23 cellular contexts compared by ENCODE assay signal in genomic region chr6:152221806-152222628, GRCh38.
DNase-seq lines count a peak whose midpoint lies in the region; ATAC-seq and TF ChIP-seq lines count a peak whose summit lies in the region.
"Had no signal": no experiment of that assay in that cellular context is flagged by ENCODE, and none has a peak within 500 bp of the region (broad histone marks: within the 10 kb centered on the region; RNA-seq: fewer than 3 reads in every experiment).

No MANE protein-coding gene starts in this region.

- H3F3A ChIP-seq in neural progenitor cell (ENCODE audit: low read depth) = peaks cover 14% of the 10 kb centered on the region

- H3K27me3 Mint-ChIP-seq in activated naive CD4-positive, alpha-beta T cell treated with anti-CD3 and anti-CD28 coated beads for 36 hours (ENCODE audit: low read depth) = no peaks in the 10 kb centered on the region
- H3K27me3 Mint-ChIP-seq in neural progenitor cell (ENCODE audit: insufficient read depth, low read depth) = no peaks in the 10 kb centered on the region
- no peaks in the 10 kb centered on the region for H3K27me3 Mint-ChIP-seq in CD8-positive, alpha-beta T cell (ENCODE audit: low read depth)
- H3K27me3 Mint-ChIP-seq: activated naive CD8-positive, alpha-beta T cell; activated T-cell treated with anti-CD3 and anti-CD28 coated beads, Interleukin-2, amount 50 U/mL, for 24 hours; T-cell had no signal

- no peak overlapping the region for H3K27ac ChIP-seq in HEK293 (ENCODE audit: extremely low read depth, low read depth, low read length)
- H3K27ac ChIP-seq in mammary epithelial cell (ENCODE audit: insufficient read depth, low read depth, low read length) = no peak overlapping the region
- H3K27ac ChIP-seq in neural progenitor cell = peak overlapping the region; percentile 71
- H3K27ac ChIP-seq in CD8-positive, alpha-beta T cell (ENCODE audit: low read depth, low read length) = no peak overlapping the region
- H3K27ac ChIP-seq: suprapubic skin had no signal

- ATAC-seq in CD8-positive, alpha-beta T cell = no peak
- ATAC-seq: left lobe of liver, mucosa of descending colon, T-cell had no signal

- H3K9me3 ChIP-seq in HEK293 (ENCODE audit: control insufficient read depth, insufficient read depth, low read depth, low read length) (no peaks in the 10 kb centered on the region), mammary epithelial cell (replicated peaks; ENCODE audit: insufficient read depth, low read length) (peaks cover 13% of the 10 kb centered on the region), neural progenitor cell (ENCODE audit: low read depth) (no peaks in the 10 kb centered on the region)
- H3K9me3 ChIP-seq in CD8-positive, alpha-beta T cell (ENCODE audit: low read length) = peaks cover 7% of the 10 kb centered on the region

- dilution Hi-C loops in mammary epithelial cell (cut with HindIII; ENCODE audit: low sequenced_read_pairs) = no loop called here

- in situ Hi-C loops in mammary epithelial cell (cut with MboI; ENCODE audit: low sequenced_read_pairs in 2 of 2) = no loop called here

- H3K9ac ChIP-seq in mammary epithelial cell (ENCODE audit: insufficient read depth, low read length) (no peak overlapping the region), neural progenitor cell (no peak overlapping the region)

- H3K36me3 ChIP-seq in HEK293 (ENCODE audit: control insufficient read depth in 2 of 2, insufficient read depth in 1 of 2, low read length in 2 of 2) (peaks cover 4 to 63% of the 10 kb centered on the region in 2 experiments), mammary epithelial cell (ENCODE audit: insufficient read depth, low read length) (peaks cover 1% of the 10 kb centered on the region), neural progenitor cell (no peaks in the 10 kb centered on the region)
- H3K36me3 ChIP-seq in CD8-positive, alpha-beta T cell (ENCODE audit: insufficient read depth, low read length) = peaks cover 55% of the 10 kb centered on the region

- H2AFZ ChIP-seq in mammary epithelial cell (ENCODE audit: low read depth, low read length) (no peak overlapping the region), neural progenitor cell (replicated peaks) (peak overlapping the region; percentile 43)

- H4K20me1 ChIP-seq in mammary epithelial cell (ENCODE audit: insufficient read depth, low read length) (no peaks in the 10 kb centered on the region), neural progenitor cell (ENCODE audit: low read depth) (no peaks in the 10 kb centered on the region)

- POLR2A ChIA-PET in HEK293 (lab: Yijun Ruan, JAX) (no interaction called here), HEK293T (lab: Yijun Ruan, JAX) (no interaction called here)
- POLR2A ChIA-PET in CD8-positive, alpha-beta T cell (lab: Charles Lee) = no interaction called here

- peaks cover 40% of the 10 kb centered on the region for H3K36me3 Mint-ChIP-seq in activated naive CD4-positive, alpha-beta T cell treated with anti-CD3 and anti-CD28 coated beads for 36 hours (ENCODE audit: low read depth)
- peaks cover 31% of the 10 kb centered on the region for H3K36me3 Mint-ChIP-seq in neural progenitor cell
- H3K36me3 Mint-ChIP-seq in CD8-positive, alpha-beta T cell = peaks cover 82% of the 10 kb centered on the region

- H3K79me2 ChIP-seq in mammary epithelial cell (ENCODE audit: insufficient read depth, low read length) (no peaks in the 10 kb centered on the region), neural progenitor cell (ENCODE audit: low read depth) (no peaks in the 10 kb centered on the region)

- peak; percentile 6 for DNase-seq in activated naive CD4-positive, alpha-beta T cell treated with anti-CD3 and anti-CD28 coated beads for 36 hours
- DNase-seq in activated naive CD4-positive, alpha-beta T cell treated with anti-CD3 and anti-CD28 coated beads, Interleukin-2, amount 50 U/mL, for 16 hours = no peak
- DNase-seq in mammary epithelial cell = peak; percentile 4
- DNase-seq in neural progenitor cell (ENCODE audit: low spot score) = peak; percentile 18
- DNase-seq in RKO (ENCODE audit: low spot score) = no peak
- DNase-seq in HEK293T (ENCODE audit: extremely low spot score) = no peak
- DNase-seq in CD8-positive, alpha-beta T cell = no peak
- DNase-seq: activated CD4-positive, alpha-beta T cell treated with anti-CD3 and anti-CD28 coated beads, Interleukin-2, amount 50 U/mL, for 1 hour; activated T-cell treated with anti-CD3 and anti-CD28 coated beads, Interleukin-2, amount 50 U/mL, for 24 hours; DND-41; dorsolateral prefrontal cortex; Karpas-422; mucosa of descending colon; NCI-H1092 treated with DMSO at 0.1 percent for 48 hours; NCI-H2107; NCI-H69; SHP77 treated with DMSO at 0.1 percent for 48 hours; T-cell had no signal

- H3K4me1 Mint-ChIP-seq in activated naive CD4-positive, alpha-beta T cell treated with anti-CD3 and anti-CD28 coated beads for 36 hours (ENCODE audit: low read depth) = peaks cover 6% of the 10 kb centered on the region
- peaks cover 4% of the 10 kb centered on the region for H3K4me1 Mint-ChIP-seq in neural progenitor cell
- H3K4me1 Mint-ChIP-seq in CD8-positive, alpha-beta T cell (ENCODE audit: low read depth) = no peaks in the 10 kb centered on the region
- H3K4me1 Mint-ChIP-seq: CD14-positive monocyte, T-cell had no signal

- TF ChIP-seq CTCF in HEK293 (tag by site-specific recombination; IDR thresholded peaks at IDR 0.05) (no peak), mammary epithelial cell (conservative IDR thresholded peaks at IDR 0.05 in 1 of 2, IDR thresholded peaks at IDR 0.05 in 1 of 2; ENCODE audit: extremely low read depth in 1 of 2, insufficient read depth in 1 of 2, low read depth in 1 of 2, low read length in 2 of 2) (no peak), neural progenitor cell (IDR thresholded peaks at IDR 0.05) (no peak)
- TF ChIP-seq CTCF in CD8-positive, alpha-beta T cell (IDR thresholded peaks at IDR 0.05) = no peak

- no peak overlapping the region for H3K4me3 ChIP-seq in HEK293 (ENCODE audit: low read depth, low read length)
- no peak overlapping the region for H3K4me3 ChIP-seq in mammary epithelial cell (replicated peaks in 1 of 3; ENCODE audit: insufficient read depth in 1 of 3, low read depth in 2 of 3, low read length in 3 of 3)
- no peak overlapping the region for H3K4me3 ChIP-seq in neural progenitor cell
- H3K4me3 ChIP-seq in CD8-positive, alpha-beta T cell (ENCODE audit: low read depth, low read length) = no peak overlapping the region
- H3K4me3 ChIP-seq: dorsolateral prefrontal cortex, mucosa of descending colon, suprapubic skin had no signal

- H3K4me2 ChIP-seq in mammary epithelial cell (ENCODE audit: insufficient read depth, low read depth, low read length) (no peak overlapping the region), neural progenitor cell (no peak overlapping the region)

- intact Hi-C loops in activated naive CD4-positive, alpha-beta T cell treated with anti-CD3 and anti-CD28 coated beads for 36 hours (cut with micrococcal nuclease) = no loop called here
- intact Hi-C loops in mammary epithelial cell (cut with micrococcal nuclease) = no loop called here
- intact Hi-C loops in CD8-positive, alpha-beta T cell (cut with DNase I, micrococcal nuclease) = no loop called here

- no peak overlapping the region for H3K4me3 Mint-ChIP-seq in activated naive CD4-positive, alpha-beta T cell treated with anti-CD3 and anti-CD28 coated beads for 36 hours
- no peak overlapping the region for H3K4me3 Mint-ChIP-seq in neural progenitor cell
- H3K4me3 Mint-ChIP-seq in CD8-positive, alpha-beta T cell = no peak overlapping the region
- H3K4me3 Mint-ChIP-seq: activated naive CD8-positive, alpha-beta T cell; activated T-cell treated with anti-CD3 and anti-CD28 coated beads, Interleukin-2, amount 50 U/mL, for 24 hours; CD14-positive monocyte; T-cell had no signal

- H3K4me1 ChIP-seq in HEK293 (ENCODE audit: control insufficient read depth, insufficient read depth, low read length) = no peaks in the 10 kb centered on the region
- no peaks in the 10 kb centered on the region for H3K4me1 ChIP-seq in mammary epithelial cell (ENCODE audit: insufficient read depth, low read length)
- peaks cover 33% of the 10 kb centered on the region for H3K4me1 ChIP-seq in neural progenitor cell
- no peaks in the 10 kb centered on the region for H3K4me1 ChIP-seq in CD8-positive, alpha-beta T cell (ENCODE audit: insufficient read depth, low read length)
- H3K4me1 ChIP-seq: suprapubic skin had no signal

- CTCF ChIA-PET in activated naive CD4-positive, alpha-beta T cell treated with anti-CD3 and anti-CD28 coated beads for 36 hours (lab: Charles Lee) = interaction anchor here (2.0 kb wide), 1 partner anchor 16 kb away, joined by 5 read pairs; no protein-coding TSS in a partner anchor
- CTCF ChIA-PET in HEK293 (lab: Yijun Ruan, JAX) = interaction anchor here (0.6 to 1.3 kb wide), 2 partner anchors 15 to 216 kb away, joined by 3 to 5 read pairs; no protein-coding TSS in a partner anchor
- CTCF ChIA-PET in mammary epithelial cell (lab: Charles Lee; ENCODE audit: low non-redundant PET) = no interaction called here
- CTCF ChIA-PET in HEK293T (lab: Yijun Ruan, JAX) = no interaction called here
- CTCF ChIA-PET in CD8-positive, alpha-beta T cell (lab: Charles Lee) = interaction anchor here (0.5 to 1.2 kb wide), 2 partner anchors 16 to 712 kb away, joined by 3 read pairs; no protein-coding TSS in a partner anchor

- no TSS peak for BruUV-seq in mammary epithelial cell (replicated peaks; lab: Mats Ljungman, UMichigan)

- H3K9me3 Mint-ChIP-seq in activated naive CD4-positive, alpha-beta T cell treated with anti-CD3 and anti-CD28 coated beads for 36 hours = peaks cover 12% of the 10 kb centered on the region
- H3K9me3 Mint-ChIP-seq in neural progenitor cell = peaks cover 10% of the 10 kb centered on the region
- peaks cover 12% of the 10 kb centered on the region for H3K9me3 Mint-ChIP-seq in CD8-positive, alpha-beta T cell

- WGBS in mammary epithelial cell (ENCODE audit: low coverage, missing lambda C conversion rate) = 79% methylated on average over 4 of the region's 4 CpGs

- H3K27ac Mint-ChIP-seq in activated naive CD4-positive, alpha-beta T cell treated with anti-CD3 and anti-CD28 coated beads for 36 hours = peak overlapping the region; percentile 73
- no peak overlapping the region for H3K27ac Mint-ChIP-seq in neural progenitor cell
- H3K27ac Mint-ChIP-seq in CD8-positive, alpha-beta T cell = no peak overlapping the region
- H3K27ac Mint-ChIP-seq: activated naive CD8-positive, alpha-beta T cell; activated T-cell treated with anti-CD3 and anti-CD28 coated beads, Interleukin-2, amount 50 U/mL, for 24 hours; CD14-positive monocyte; T-cell had no signal

- no peaks in the 10 kb centered on the region for H3K27me3 ChIP-seq in mammary epithelial cell (ENCODE audit: insufficient read depth, low read length)
- no peaks in the 10 kb centered on the region for H3K27me3 ChIP-seq in neural progenitor cell
- no peaks in the 10 kb centered on the region for H3K27me3 ChIP-seq in CD8-positive, alpha-beta T cell (ENCODE audit: insufficient read depth, low read length)
- H3K27me3 ChIP-seq: dorsolateral prefrontal cortex, suprapubic skin had no signal

TF ChIP-seq in HEK293, 187 proteins besides CTCF, POLR2A, EP300 and RAD21 (continues in another document):
- TF ChIP-seq ZNF544 (tag by site-specific recombination; IDR thresholded peaks at IDR 0.05) = no peak
- no peak for TF ChIP-seq KLF9 (tag by site-specific recombination; IDR thresholded peaks at IDR 0.05; ENCODE audit: low read depth)

Comparison
In these comparisons a context has a peak if more than half of its experiments do, and no peak if none do; other contexts are left out.
1. DNase-seq: peak in activated naive CD4-positive, alpha-beta T cell treated with anti-CD3 and anti-CD28 coated beads for 36 hours (single experiment), mammary epithelial cell (single experiment) and neural progenitor cell (single experiment); none in activated naive CD4-positive, alpha-beta T cell treated with anti-CD3 and anti-CD28 coated beads, Interleukin-2, amount 50 U/mL, for 16 hours (single experiment), RKO (single experiment), HEK293T (single experiment) and CD8-positive, alpha-beta T cell (0 of 7).
2. CTCF ChIA-PET loops: an anchor here in activated naive CD4-positive, alpha-beta T cell treated with anti-CD3 and anti-CD28 coated beads for 36 hours (2.0 kb wide), HEK293 (0.6 to 1.3 kb wide) and CD8-positive, alpha-beta T cell (0.5 to 1.2 kb wide); none called in mammary epithelial cell and HEK293T.